ENCODE assay signal across 17 cellular contexts in genomic region chr6:96963809-96964208, GRCh38.
"Had no signal": no experiment of that assay in that cellular context is flagged by ENCODE, and none has a peak within 500 bp of the region (broad histone marks: within the 10 kb centered on the region; RNA-seq: fewer than 3 reads in every experiment).

No MANE protein-coding gene starts in this region.

- DNase-seq: activated CD4-positive, alpha-beta memory T cell treated with anti-CD3 and anti-CD28 coated beads for 36 hours; activated CD4-positive, alpha-beta T cell treated with anti-CD3 and anti-CD28 coated beads for 1 hour; activated CD8-positive, alpha-beta memory T cell treated with anti-CD3 and anti-CD28 coated beads, Interleukin-2, amount 10 ng/mL, durations not matched to agents 7 days and 5 days; activated T-cell treated with anti-CD3 and anti-CD28 coated beads, Interleukin-2, amount 50 U/mL, for 24 hours; amniotic stem cell; hippocampal formation; left ventricle myocardium superior; naive thymus-derived CD8-positive, alpha-beta T cell; pancreas; sigmoid colon; spleen; stimulated activated naive CD8-positive, alpha-beta T cell treated with anti-CD3 and anti-CD28 coated beads, Interleukin-15, amount 100 ng/mL, for 72 hours; T1000; testis had no signal

- H3K27ac ChIP-seq: esophagus muscularis mucosa, pancreas, sigmoid colon, spleen, testis, upper lobe of left lung had no signal

- H3K36me3 ChIP-seq: esophagus muscularis mucosa, pancreas, sigmoid colon, spleen, upper lobe of left lung had no signal

- H3K27me3 ChIP-seq: esophagus muscularis mucosa, pancreas, sigmoid colon, spleen, testis, upper lobe of left lung had no signal

- H3K4me3 ChIP-seq: esophagus muscularis mucosa, pancreas, sigmoid colon, spleen, testis, upper lobe of left lung had no signal

- H3K9me3 ChIP-seq: esophagus muscularis mucosa, pancreas, sigmoid colon, spleen, testis, upper lobe of left lung had no signal

- H3K4me1 ChIP-seq: esophagus muscularis mucosa, pancreas, sigmoid colon, spleen, testis, upper lobe of left lung had no signal

- FAIRE-seq: colon, pancreas had no signal

- ATAC-seq: activated CD8-positive, alpha-beta memory T cell treated with anti-CD3 and anti-CD28 coated beads, Interleukin-2, amount 10 ng/mL, durations not matched to agents 7 days and 5 days; left ventricle myocardium superior; naive thymus-derived CD8-positive, alpha-beta T cell; pancreas; stimulated activated naive CD8-positive, alpha-beta T cell treated with anti-CD3 and anti-CD28 coated beads, Interleukin-15, amount 100 ng/mL, for 72 hours had no signal
